ENCODE assay signal across 2 cellular contexts in the genomic region with DNA sequence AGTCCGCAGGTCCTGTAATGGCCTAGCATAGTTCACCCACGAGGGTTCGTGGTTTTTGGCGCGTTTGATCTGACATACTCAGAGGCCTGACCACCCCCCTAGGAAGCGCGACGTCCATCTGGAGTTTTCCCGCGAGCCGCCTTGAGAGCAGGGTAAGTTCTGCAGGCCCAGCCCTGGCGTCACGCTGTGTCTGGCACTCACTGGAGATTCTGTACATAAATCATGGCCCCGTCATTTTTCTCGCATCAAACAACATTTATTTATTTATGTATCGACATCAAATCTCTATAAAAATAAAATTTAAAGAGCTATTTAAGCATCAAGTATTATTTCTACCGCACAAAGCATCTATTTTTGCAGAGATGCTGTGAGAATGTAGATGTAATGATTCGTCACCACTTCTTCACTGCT.
TF ChIP-seq lines count a peak whose summit lies in the region.

No MANE protein-coding gene starts in this region.

TF ChIP-seq in A549, 52 proteins besides CTCF, POLR2A, EP300 and RAD21 (continued from another document):
- TF ChIP-seq, protein P1, sequence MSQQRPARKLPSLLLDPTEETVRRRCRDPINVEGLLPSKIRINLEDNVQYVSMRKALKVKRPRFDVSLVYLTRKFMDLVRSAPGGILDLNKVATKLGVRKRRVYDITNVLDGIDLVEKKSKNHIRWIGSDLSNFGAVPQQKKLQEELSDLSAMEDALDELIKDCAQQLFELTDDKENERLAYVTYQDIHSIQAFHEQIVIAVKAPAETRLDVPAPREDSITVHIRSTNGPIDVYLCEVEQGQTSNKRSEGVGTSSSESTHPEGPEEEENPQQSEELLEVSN (IDR thresholded peaks at IDR 0.05; ENCODE audit: borderline replicate concordance, low read depth): peak; percentile 90
- TF ChIP-seq, protein P2, sequence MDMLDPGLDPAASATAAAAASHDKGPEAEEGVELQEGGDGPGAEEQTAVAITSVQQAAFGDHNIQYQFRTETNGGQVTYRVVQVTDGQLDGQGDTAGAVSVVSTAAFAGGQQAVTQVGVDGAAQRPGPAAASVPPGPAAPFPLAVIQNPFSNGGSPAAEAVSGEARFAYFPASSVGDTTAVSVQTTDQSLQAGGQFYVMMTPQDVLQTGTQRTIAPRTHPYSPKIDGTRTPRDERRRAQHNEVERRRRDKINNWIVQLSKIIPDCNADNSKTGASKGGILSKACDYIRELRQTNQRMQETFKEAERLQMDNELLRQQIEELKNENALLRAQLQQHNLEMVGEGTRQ (IDR thresholded peaks at IDR 0.05): no peak
- TF ChIP-seq PHF8 (IDR thresholded peaks at IDR 0.05; ENCODE audit: borderline replicate concordance, low read depth) (peak; percentile 41; the same call in 1 of the 2 replicates), RARB (CRISPR knock-in tag; IDR thresholded peaks at IDR 0.05) (0 out of 2 replicates have a peak, but pooled peaks have one; percentile 37)

TF ChIP-seq in liver, 16 proteins besides CTCF, POLR2A, EP300 and RAD21 (continued from another document):
- no peak for TF ChIP-seq HNF4G (IDR thresholded peaks at IDR 0.05)
- TF ChIP-seq YY1 (IDR thresholded peaks at IDR 0.05): no peak
- no peak for TF ChIP-seq NR2F2 (IDR thresholded peaks at IDR 0.05)
- no peak for TF ChIP-seq TAF1 (conservative IDR thresholded peaks at IDR 0.05)
- TF ChIP-seq FOXA1 (IDR thresholded peaks at IDR 0.05): no peak
- TF ChIP-seq, protein P3, sequence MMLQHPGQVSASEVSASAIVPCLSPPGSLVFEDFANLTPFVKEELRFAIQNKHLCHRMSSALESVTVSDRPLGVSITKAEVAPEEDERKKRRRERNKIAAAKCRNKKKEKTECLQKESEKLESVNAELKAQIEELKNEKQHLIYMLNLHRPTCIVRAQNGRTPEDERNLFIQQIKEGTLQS (IDR thresholded peaks at IDR 0.05): no peak
- TF ChIP-seq, protein P4, sequence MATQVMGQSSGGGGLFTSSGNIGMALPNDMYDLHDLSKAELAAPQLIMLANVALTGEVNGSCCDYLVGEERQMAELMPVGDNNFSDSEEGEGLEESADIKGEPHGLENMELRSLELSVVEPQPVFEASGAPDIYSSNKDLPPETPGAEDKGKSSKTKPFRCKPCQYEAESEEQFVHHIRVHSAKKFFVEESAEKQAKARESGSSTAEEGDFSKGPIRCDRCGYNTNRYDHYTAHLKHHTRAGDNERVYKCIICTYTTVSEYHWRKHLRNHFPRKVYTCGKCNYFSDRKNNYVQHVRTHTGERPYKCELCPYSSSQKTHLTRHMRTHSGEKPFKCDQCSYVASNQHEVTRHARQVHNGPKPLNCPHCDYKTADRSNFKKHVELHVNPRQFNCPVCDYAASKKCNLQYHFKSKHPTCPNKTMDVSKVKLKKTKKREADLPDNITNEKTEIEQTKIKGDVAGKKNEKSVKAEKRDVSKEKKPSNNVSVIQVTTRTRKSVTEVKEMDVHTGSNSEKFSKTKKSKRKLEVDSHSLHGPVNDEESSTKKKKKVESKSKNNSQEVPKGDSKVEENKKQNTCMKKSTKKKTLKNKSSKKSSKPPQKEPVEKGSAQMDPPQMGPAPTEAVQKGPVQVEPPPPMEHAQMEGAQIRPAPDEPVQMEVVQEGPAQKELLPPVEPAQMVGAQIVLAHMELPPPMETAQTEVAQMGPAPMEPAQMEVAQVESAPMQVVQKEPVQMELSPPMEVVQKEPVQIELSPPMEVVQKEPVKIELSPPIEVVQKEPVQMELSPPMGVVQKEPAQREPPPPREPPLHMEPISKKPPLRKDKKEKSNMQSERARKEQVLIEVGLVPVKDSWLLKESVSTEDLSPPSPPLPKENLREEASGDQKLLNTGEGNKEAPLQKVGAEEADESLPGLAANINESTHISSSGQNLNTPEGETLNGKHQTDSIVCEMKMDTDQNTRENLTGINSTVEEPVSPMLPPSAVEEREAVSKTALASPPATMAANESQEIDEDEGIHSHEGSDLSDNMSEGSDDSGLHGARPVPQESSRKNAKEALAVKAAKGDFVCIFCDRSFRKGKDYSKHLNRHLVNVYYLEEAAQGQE (IDR thresholded peaks at IDR 0.05): no peak
- TF ChIP-seq, protein P5, sequence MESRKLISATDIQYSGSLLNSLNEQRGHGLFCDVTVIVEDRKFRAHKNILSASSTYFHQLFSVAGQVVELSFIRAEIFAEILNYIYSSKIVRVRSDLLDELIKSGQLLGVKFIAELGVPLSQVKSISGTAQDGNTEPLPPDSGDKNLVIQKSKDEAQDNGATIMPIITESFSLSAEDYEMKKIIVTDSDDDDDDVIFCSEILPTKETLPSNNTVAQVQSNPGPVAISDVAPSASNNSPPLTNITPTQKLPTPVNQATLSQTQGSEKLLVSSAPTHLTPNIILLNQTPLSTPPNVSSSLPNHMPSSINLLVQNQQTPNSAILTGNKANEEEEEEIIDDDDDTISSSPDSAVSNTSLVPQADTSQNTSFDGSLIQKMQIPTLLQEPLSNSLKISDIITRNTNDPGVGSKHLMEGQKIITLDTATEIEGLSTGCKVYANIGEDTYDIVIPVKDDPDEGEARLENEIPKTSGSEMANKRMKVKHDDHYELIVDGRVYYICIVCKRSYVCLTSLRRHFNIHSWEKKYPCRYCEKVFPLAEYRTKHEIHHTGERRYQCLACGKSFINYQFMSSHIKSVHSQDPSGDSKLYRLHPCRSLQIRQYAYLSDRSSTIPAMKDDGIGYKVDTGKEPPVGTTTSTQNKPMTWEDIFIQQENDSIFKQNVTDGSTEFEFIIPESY (IDR thresholded peaks at IDR 0.05): no peak
TF ChIP-seq in liver: peak in this region for 0.
